ENCODE assay signal across 1 cellular context in the genomic region with DNA sequence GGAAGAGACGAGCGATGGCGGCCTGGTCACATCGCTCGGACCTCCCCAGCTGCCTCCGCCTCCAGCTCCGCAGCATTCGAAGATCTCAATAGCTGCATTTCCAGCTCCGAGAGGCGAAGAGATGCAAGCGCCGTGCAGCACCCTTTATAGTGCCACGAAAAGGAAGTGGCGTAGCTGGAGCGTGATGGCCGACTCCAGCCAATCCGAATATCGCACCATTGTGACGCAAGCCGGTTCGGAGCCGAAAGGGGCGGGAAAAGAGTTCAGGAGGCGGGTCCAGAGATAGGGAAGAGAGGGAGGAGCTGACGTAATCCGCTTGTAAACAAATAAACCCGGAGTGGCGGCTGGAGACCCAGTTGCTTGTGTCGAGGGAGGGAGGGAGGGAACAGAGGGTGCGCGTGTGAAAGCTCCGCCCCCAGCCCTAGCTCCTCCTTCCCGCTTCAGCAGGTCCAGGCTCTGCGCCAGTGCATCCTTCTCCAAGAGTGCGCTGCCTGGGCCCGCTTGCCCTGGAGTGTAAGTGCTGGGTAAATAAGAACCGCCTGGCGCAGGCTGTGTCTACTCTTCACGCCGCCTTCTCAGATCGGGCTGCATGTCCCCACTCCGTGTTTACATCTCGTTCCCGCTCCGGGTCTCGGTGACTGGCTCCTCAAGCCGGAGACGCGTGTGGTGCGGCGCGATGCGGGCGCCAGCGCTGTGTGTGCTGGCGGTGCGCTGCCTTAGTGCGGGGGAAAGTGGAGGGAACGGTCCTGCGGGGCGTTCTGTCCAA.
A peak's percentile ranks its signal among the peaks of the same experiment; 100 is the strongest.
TF ChIP-seq lines count a peak whose summit lies in the region.

A gene with protein sequence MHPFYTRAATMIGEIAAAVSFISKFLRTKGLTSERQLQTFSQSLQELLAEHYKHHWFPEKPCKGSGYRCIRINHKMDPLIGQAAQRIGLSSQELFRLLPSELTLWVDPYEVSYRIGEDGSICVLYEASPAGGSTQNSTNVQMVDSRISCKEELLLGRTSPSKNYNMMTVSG (minus strand): TSS at position 116 of the 766 bp plus-strand sequence. CDS start 311 bp downstream, outside the sequence.

TF ChIP-seq in HepG2, 621 proteins besides CTCF, POLR2A, EP300 and RAD21 (continued from another document):
- TF ChIP-seq, protein P1, sequence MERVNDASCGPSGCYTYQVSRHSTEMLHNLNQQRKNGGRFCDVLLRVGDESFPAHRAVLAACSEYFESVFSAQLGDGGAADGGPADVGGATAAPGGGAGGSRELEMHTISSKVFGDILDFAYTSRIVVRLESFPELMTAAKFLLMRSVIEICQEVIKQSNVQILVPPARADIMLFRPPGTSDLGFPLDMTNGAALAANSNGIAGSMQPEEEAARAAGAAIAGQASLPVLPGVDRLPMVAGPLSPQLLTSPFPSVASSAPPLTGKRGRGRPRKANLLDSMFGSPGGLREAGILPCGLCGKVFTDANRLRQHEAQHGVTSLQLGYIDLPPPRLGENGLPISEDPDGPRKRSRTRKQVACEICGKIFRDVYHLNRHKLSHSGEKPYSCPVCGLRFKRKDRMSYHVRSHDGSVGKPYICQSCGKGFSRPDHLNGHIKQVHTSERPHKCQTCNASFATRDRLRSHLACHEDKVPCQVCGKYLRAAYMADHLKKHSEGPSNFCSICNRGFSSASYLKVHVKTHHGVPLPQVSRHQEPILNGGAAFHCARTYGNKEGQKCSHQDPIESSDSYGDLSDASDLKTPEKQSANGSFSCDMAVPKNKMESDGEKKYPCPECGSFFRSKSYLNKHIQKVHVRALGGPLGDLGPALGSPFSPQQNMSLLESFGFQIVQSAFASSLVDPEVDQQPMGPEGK (CRISPR knock-in tag; IDR thresholded peaks at IDR 0.05) = no peak; the same call in 1 of the 2 replicates
- 0 out of 2 replicates have a peak, but pooled peaks have one; percentile 23 for TF ChIP-seq ZNF264 (CRISPR knock-in tag; IDR thresholded peaks at IDR 0.05)
